Comparison of ENCODE assay signal across 25 cellular contexts in genomic region chr12:119721306-119721705, GRCh38.
"Had no signal": no experiment of that assay in that cellular context is flagged by ENCODE, and none has a peak within 500 bp of the region (broad histone marks: within the 10 kb centered on the region; RNA-seq: fewer than 3 reads in every experiment).

No MANE protein-coding gene starts in this region.

- H3K4me3 ChIP-seq: body of pancreas, heart left ventricle had no signal

- ATAC-seq: activated CD4-positive, alpha-beta T cell treated with anti-CD3 and anti-CD28 coated beads for 36 hours; activated CD8-positive, alpha-beta T cell treated with anti-CD3 and anti-CD28 coated beads for 36 hours; activated T-cell treated with anti-CD3 and anti-CD28 coated beads, Interleukin-2, amount 50 U/mL, for 4 hours; activated T-helper 17 cell treated with anti-CD3 and anti-CD28 coated beads, Interleukin-2, amount 50 U/mL, for 72 hours; body of pancreas; esophagus mucosa; heart left ventricle had no signal

- H3K4me3 Mint-ChIP-seq: activated CD4-positive, alpha-beta T cell treated with anti-CD3 and anti-CD28 coated beads for 36 hours; activated CD4-positive, alpha-beta T cell treated with anti-CD3 and anti-CD28 coated beads, Interleukin-2, amount 10 ng/mL, durations not matched to agents 24 days and 14 days; activated CD8-positive, alpha-beta T cell treated with anti-CD3 and anti-CD28 coated beads for 36 hours; activated naive CD8-positive, alpha-beta T cell; activated T-cell treated with anti-CD3 and anti-CD28 coated beads, Interleukin-2, amount 50 U/mL, for 4 hours; activated T-helper 17 cell treated with anti-CD3 and anti-CD28 coated beads, Interleukin-2, amount 50 U/mL, for 72 hours; endodermal cell had no signal

- H3K27me3 ChIP-seq: body of pancreas, heart left ventricle had no signal

- H3K27ac ChIP-seq: body of pancreas, heart left ventricle had no signal

- DNase-seq: activated CD4-positive, alpha-beta T cell treated with anti-CD3 and anti-CD28 coated beads for 36 hours; activated CD4-positive, alpha-beta T cell treated with anti-CD3 and anti-CD28 coated beads, Interleukin-2, amount 10 ng/mL, durations not matched to agents 24 days and 14 days; activated CD4-positive, alpha-beta T cell treated with anti-CD3 and anti-CD28 coated beads, Interleukin-2, amount 50 U/mL, for 48 hours; activated CD4-positive, CD25-positive, alpha-beta regulatory T cell; activated CD4-positive, CD25-positive, alpha-beta regulatory T cell treated with anti-CD3 and anti-CD28 coated beads, Interleukin-2, amount 50 U/mL, for 72 hours; activated CD8-positive, alpha-beta memory T cell treated with anti-CD3 and anti-CD28 coated beads for 24 hours; activated CD8-positive, alpha-beta T cell treated with anti-CD3 and anti-CD28 coated beads for 36 hours; activated effector memory CD4-positive, alpha-beta T cell treated with Interleukin-2 at 50 U/mL for 16 hours; activated gamma-delta T cell treated with Interleukin-2 at 50 U/mL for 16 hours; activated naive CD4-positive, alpha-beta T cell treated with anti-CD3 and anti-CD28 coated beads, Interleukin-2, amount 50 U/mL, for 16 hours; activated naive CD4-positive, alpha-beta T cell treated with Interleukin-2 at 50 U/mL for 16 hours; activated T-cell treated with anti-CD3 and anti-CD28 coated beads, Interleukin-2, amount 50 U/mL, for 4 hours; amniotic stem cell; aorta; body of pancreas; cortex of kidney; dermis blood vessel endothelial cell; effector CD8-positive, alpha-beta T cell; endodermal cell; foreskin fibroblast; heart left ventricle; T-helper 2 cell had no signal

- H3K27me3 Mint-ChIP-seq: activated CD4-positive, alpha-beta T cell treated with anti-CD3 and anti-CD28 coated beads for 36 hours; activated CD4-positive, alpha-beta T cell treated with anti-CD3 and anti-CD28 coated beads, Interleukin-2, amount 10 ng/mL, durations not matched to agents 24 days and 14 days; activated CD8-positive, alpha-beta T cell treated with anti-CD3 and anti-CD28 coated beads for 36 hours; activated naive CD8-positive, alpha-beta T cell; activated T-helper 17 cell treated with anti-CD3 and anti-CD28 coated beads, Interleukin-2, amount 50 U/mL, for 72 hours had no signal

- H3K4me1 Mint-ChIP-seq: activated T-helper 17 cell treated with anti-CD3 and anti-CD28 coated beads, Interleukin-2, amount 50 U/mL, for 72 hours had no signal

- H3K9me3 Mint-ChIP-seq: activated CD4-positive, alpha-beta T cell treated with anti-CD3 and anti-CD28 coated beads, Interleukin-2, amount 10 ng/mL, durations not matched to agents 24 days and 14 days; activated CD8-positive, alpha-beta T cell treated with anti-CD3 and anti-CD28 coated beads for 36 hours; activated T-cell treated with anti-CD3 and anti-CD28 coated beads, Interleukin-2, amount 50 U/mL, for 4 hours; activated T-helper 17 cell treated with anti-CD3 and anti-CD28 coated beads, Interleukin-2, amount 50 U/mL, for 72 hours; endodermal cell had no signal

- H3K27ac Mint-ChIP-seq: activated CD4-positive, alpha-beta T cell treated with anti-CD3 and anti-CD28 coated beads for 36 hours; activated CD4-positive, alpha-beta T cell treated with anti-CD3 and anti-CD28 coated beads, Interleukin-2, amount 10 ng/mL, durations not matched to agents 24 days and 14 days; activated CD8-positive, alpha-beta T cell treated with anti-CD3 and anti-CD28 coated beads for 36 hours; activated naive CD8-positive, alpha-beta T cell; activated T-helper 17 cell treated with anti-CD3 and anti-CD28 coated beads, Interleukin-2, amount 50 U/mL, for 72 hours; endodermal cell had no signal
